In the genomic region with DNA sequence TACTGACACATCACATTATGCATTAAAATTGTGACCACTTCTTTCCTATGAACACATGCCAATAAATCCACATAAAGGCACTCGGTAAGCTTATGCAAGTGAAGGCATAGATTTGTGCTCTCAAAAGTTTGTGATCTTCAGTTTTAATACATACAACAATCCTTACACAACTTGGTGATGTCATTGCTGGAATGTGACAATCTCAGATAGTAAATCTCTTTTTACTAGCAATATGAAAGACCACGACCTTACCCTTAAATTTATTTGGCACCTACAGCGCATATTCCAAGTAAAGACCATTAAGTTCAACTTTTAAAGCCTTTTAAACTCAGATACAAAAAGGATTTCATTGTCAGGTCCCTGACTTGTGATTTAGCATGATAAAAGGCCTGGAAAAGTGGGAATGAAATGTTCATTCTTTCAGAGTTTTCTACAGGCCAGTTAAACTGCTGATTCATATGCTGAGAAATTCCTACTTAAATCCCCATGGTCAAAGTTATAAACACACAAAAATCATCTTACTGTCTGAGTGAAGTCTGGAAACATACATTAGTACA, we compare ENCODE assay signal across 16 cellular contexts.
DNase-seq lines count a peak whose midpoint lies in the region; ATAC-seq, FAIRE-seq and TF ChIP-seq lines count a peak whose summit lies in the region.
"Had no signal": no experiment of that assay in that cellular context is flagged by ENCODE, and none has a peak within 500 bp of the region (broad histone marks: within the 10 kb centered on the region; RNA-seq: fewer than 3 reads in every experiment).

No MANE protein-coding gene starts in this region.

- H2BK5ac ChIP-seq in H1 (ENCODE audit: low read depth, low read length): no peak overlapping the region

- H2BK15ac ChIP-seq in H1 (ENCODE audit: low read length): no peak overlapping the region

- no peaks in the 10 kb centered on the region for H4K20me1 ChIP-seq in H1 (replicated peaks in 1 of 2; ENCODE audit: control insufficient read depth in 1 of 2, insufficient read depth in 2 of 2, low read length in 2 of 2)
- H4K20me1 ChIP-seq: BLaER1 had no signal

- H3K79me1 ChIP-seq in H1 (ENCODE audit: low read depth, low read length): no peaks in the 10 kb centered on the region

- no peak for FAIRE-seq in H1 (lab: Jason Lieb, UNC)
- FAIRE-seq: GM18507 had no signal

- H3K36me3 Mint-ChIP-seq in mesothelial cell of epicardium (peaks cover 17% of the 10 kb centered on the region), type B pancreatic cell (peaks cover 31% of the 10 kb centered on the region)
- H3K36me3 Mint-ChIP-seq in activated CD4-positive, alpha-beta memory T cell treated with anti-CD3 and anti-CD28 coated beads for 36 hours: peaks cover 18% of the 10 kb centered on the region
- H3K36me3 Mint-ChIP-seq: activated naive CD4-positive, alpha-beta T cell treated with anti-CD3 and anti-CD28 coated beads, Interleukin-2, amount 10 ng/mL, durations not matched to agents 7 days and 5 days had no signal

- H3K4me1 Mint-ChIP-seq in mesothelial cell of epicardium (peaks cover 45% of the 10 kb centered on the region), type B pancreatic cell (ENCODE audit: unreplicated experiment) (peaks cover 13% of the 10 kb centered on the region)
- H3K4me1 Mint-ChIP-seq in activated CD4-positive, alpha-beta memory T cell treated with anti-CD3 and anti-CD28 coated beads for 36 hours (ENCODE audit: low read depth): peaks cover 6% of the 10 kb centered on the region

- H3K14ac ChIP-seq in H1 (ENCODE audit: insufficient read length): no peak overlapping the region

- no peak overlapping the region for H3K9ac ChIP-seq in H1 (replicated peaks in 1 of 4; ENCODE audit: extremely low read depth in 1 of 4, low read depth in 3 of 4, low read length in 3 of 4)
- H3K9ac ChIP-seq: BLaER1 had no signal

- H2AK5ac ChIP-seq in H1 (ENCODE audit: low read depth, low read length): no peak overlapping the region

- no peak overlapping the region for H3K23ac ChIP-seq in H1 (ENCODE audit: insufficient read length)

- H3K9me3 Mint-ChIP-seq in mesothelial cell of epicardium (no peaks in the 10 kb centered on the region), type B pancreatic cell (no peaks in the 10 kb centered on the region)
- no peaks in the 10 kb centered on the region for H3K9me3 Mint-ChIP-seq in activated CD4-positive, alpha-beta memory T cell treated with anti-CD3 and anti-CD28 coated beads for 36 hours

- no peaks in the 10 kb centered on the region for H3K36me3 ChIP-seq in H1 (ENCODE audit: control insufficient read depth in 2 of 4, insufficient read depth in 4 of 4, low read length in 3 of 4)
- H3K36me3 ChIP-seq: BLaER1, colonic mucosa had no signal

- intact Hi-C loops in activated CD4-positive, alpha-beta memory T cell treated with anti-CD3 and anti-CD28 coated beads for 36 hours (cut with micrococcal nuclease): no loop called here

- no peaks in the 10 kb centered on the region for H3K9me3 ChIP-seq in H1 (ENCODE audit: insufficient read depth in 2 of 2, low read depth in 1 of 2, low read length in 1 of 2)
- H3K9me3 ChIP-seq: BLaER1, colonic mucosa had no signal

- peak overlapping the region; percentile 68 for H3K27ac Mint-ChIP-seq in mesothelial cell of epicardium
- no peak overlapping the region for H3K27ac Mint-ChIP-seq in activated CD4-positive, alpha-beta memory T cell treated with anti-CD3 and anti-CD28 coated beads for 36 hours
- no peak overlapping the region for H3K27ac Mint-ChIP-seq in type B pancreatic cell
- H3K27ac Mint-ChIP-seq: activated naive CD4-positive, alpha-beta T cell treated with anti-CD3 and anti-CD28 coated beads, Interleukin-2, amount 10 ng/mL, durations not matched to agents 7 days and 5 days had no signal

- H2BK20ac ChIP-seq in H1 (ENCODE audit: low read length): no peak overlapping the region

- no peak for ATAC-seq in GM19452 (IDR thresholded peaks at IDR 0.05; ENCODE audit: unreplicated experiment)
- ATAC-seq: Panc1 had no signal

- H2AFZ ChIP-seq in H1 (ENCODE audit: low read length): no peak overlapping the region

- no peak overlapping the region for H3K18ac ChIP-seq in H1 (ENCODE audit: extremely low read depth, low read length)

- H3K4me3 ChIP-seq in LNCaP clone FGC (ENCODE audit: low read depth, low read length) (no peak overlapping the region), H1 (ENCODE audit: extremely low read depth in 1 of 4, insufficient read depth in 2 of 4, low read depth in 3 of 4, low read length in 4 of 4) (peak overlapping the region in 1 of 4 experiments; percentile 16; a peak in 1 of 8 replicates)
- H3K4me3 ChIP-seq: BLaER1, colonic mucosa had no signal

- no peak overlapping the region for H2BK12ac ChIP-seq in H1 (ENCODE audit: low read depth, low read length)

- H3K27me3 Mint-ChIP-seq in mesothelial cell of epicardium (ENCODE audit: low read depth) (no peaks in the 10 kb centered on the region), type B pancreatic cell (no peaks in the 10 kb centered on the region)
- peaks cover 2% of the 10 kb centered on the region for H3K27me3 Mint-ChIP-seq in activated CD4-positive, alpha-beta memory T cell treated with anti-CD3 and anti-CD28 coated beads for 36 hours
- H3K27me3 Mint-ChIP-seq: activated naive CD4-positive, alpha-beta T cell treated with anti-CD3 and anti-CD28 coated beads, Interleukin-2, amount 10 ng/mL, durations not matched to agents 7 days and 5 days had no signal

- no peak overlapping the region for H4K91ac ChIP-seq in H1 (replicated peaks; ENCODE audit: insufficient read length, low read length)

- no peak overlapping the region for H3K4ac ChIP-seq in H1 (replicated peaks; ENCODE audit: insufficient read length, low read depth, low read length)

- no peak overlapping the region for H4K8ac ChIP-seq in H1 (ENCODE audit: extremely low read depth, insufficient read depth, low read length)

- no peak for TF ChIP-seq RAD21 in H1 (IDR thresholded peaks at IDR 0.05 in 1 of 2, conservative IDR thresholded peaks at IDR 0.05 in 1 of 2; ENCODE audit: low read depth in 2 of 2, low read length in 2 of 2)

- H3K4me2 ChIP-seq in H1 (ENCODE audit: insufficient read depth in 1 of 2, low read depth in 2 of 2, low read length in 2 of 2): peak overlapping the region; percentile 26 to 30; a peak in 3 of 4 replicates
- H3K4me2 ChIP-seq: BLaER1 had no signal

- H3K4me3 Mint-ChIP-seq in mesothelial cell of epicardium (no peak overlapping the region), type B pancreatic cell (no peak overlapping the region)
- no peak overlapping the region for H3K4me3 Mint-ChIP-seq in activated CD4-positive, alpha-beta memory T cell treated with anti-CD3 and anti-CD28 coated beads for 36 hours
- H3K4me3 Mint-ChIP-seq: activated naive CD4-positive, alpha-beta T cell treated with anti-CD3 and anti-CD28 coated beads, Interleukin-2, amount 10 ng/mL, durations not matched to agents 7 days and 5 days had no signal

- DNase-seq in EH (ENCODE audit: low read depth) (peak; percentile 86), LNCaP clone FGC (ENCODE audit: low read depth) (peak; percentile 14), H1 (ENCODE audit: low read depth in 1 of 2, low spot score in 2 of 2) (no peak), mesothelial cell of epicardium (ENCODE audit: low spot score in 2 of 2, unreplicated experiment in 2 of 2) (no peak), NCI-H187 treated with DMSO at 0.1 percent for 48 hours (lab: John Stamatoyannopoulos, UW) (no peak), type B pancreatic cell (ENCODE audit: extremely low spot score, unreplicated experiment) (no peak)
- DNase-seq in activated CD4-positive, alpha-beta memory T cell treated with anti-CD3 and anti-CD28 coated beads for 36 hours: no peak
- DNase-seq: activated naive CD4-positive, alpha-beta T cell treated with anti-CD3 and anti-CD28 coated beads, Interleukin-2, amount 10 ng/mL, durations not matched to agents 7 days and 5 days; colonic mucosa; NCI-H1048; stimulated activated CD4-positive, alpha-beta T cell treated with anti-CD3 and anti-CD28 coated beads, Interleukin-4, amount 100 ng/mL, for 4 hours; T-helper 9 cell had no signal

- TF ChIP-seq EP300 in H1 (IDR thresholded peaks at IDR 0.05; ENCODE audit: borderline replicate concordance in 1 of 2, low read depth in 2 of 2, low read length in 2 of 2): no peak

- WGBS in H1 (ENCODE audit: extremely low coverage in 1 of 2, insufficient coverage in 1 of 2, insufficient read length in 1 of 2, insufficient replicate concordance in 2 of 2, low coverage in 1 of 2, low lambda C conversion rate in 2 of 2, missing lambda C conversion rate in 1 of 2), 2 experiments: 50% methylated on average over 3 of the region's 3 CpGs; no CpG with 5 or more reads in 1 of the 2 experiments

- no peak overlapping the region for H3K56ac ChIP-seq in H1 (replicated peaks; ENCODE audit: insufficient read length, low read depth, low read length)

- H3K79me2 ChIP-seq in H1 (ENCODE audit: control insufficient read depth in 1 of 2, insufficient read depth in 2 of 2, low read length in 2 of 2): no peaks in the 10 kb centered on the region

- no peak overlapping the region for H2BK120ac ChIP-seq in H1 (replicated peaks; ENCODE audit: low read depth, low read length)

- TF ChIP-seq CTCF in LNCaP clone FGC (IDR thresholded peaks at IDR 0.05; ENCODE audit: control insufficient read depth, extremely low read depth, insufficient read depth): no peak
- TF ChIP-seq CTCF in H1 (IDR thresholded peaks at IDR 0.05; ENCODE audit: control extremely low read depth in 1 of 3, insufficient read depth in 1 of 3, low read depth in 1 of 3, low read length in 3 of 3): no peak
- no peak for TF ChIP-seq CTCF in mesothelial cell of epicardium (IDR thresholded peaks at IDR 0.05; ENCODE audit: unreplicated experiment)
- TF ChIP-seq CTCF in type B pancreatic cell (conservative IDR thresholded peaks at IDR 0.05): no peak

- H4K5ac ChIP-seq in H1 (ENCODE audit: insufficient read length, low read depth, low read length): no peak overlapping the region

- H3K23me2 ChIP-seq in H1 (ENCODE audit: low read depth, low read length): no peaks in the 10 kb centered on the region

- H3K27me3 ChIP-seq in H1 (replicated peaks in 1 of 4; ENCODE audit: control insufficient read depth in 3 of 4, extremely low read depth in 1 of 4, insufficient read depth in 3 of 4, low read length in 3 of 4): peaks cover 3 to 13% (median 9%) of the 10 kb centered on the region in 4 experiments; a peak in 6 of 7 replicates
- H3K27me3 ChIP-seq: BLaER1, colonic mucosa had no signal

- TF ChIP-seq POLR2A in H1 (IDR thresholded peaks at IDR 0.05; ENCODE audit: control extremely low read depth in 1 of 2, low read depth in 2 of 2, low read length in 2 of 2): no peak

- POLR2A ChIA-PET in H1 (lab: Charles Lee; ENCODE audit: partially characterized antibody): no interaction called here
- POLR2A ChIA-PET in activated CD4-positive, alpha-beta memory T cell treated with anti-CD3 and anti-CD28 coated beads for 36 hours (lab: Charles Lee): no interaction called here

- peaks cover 0 to 21% (median 5%) of the 10 kb centered on the region in 4 experiments; a peak in 5 of 7 replicates for H3K4me1 ChIP-seq in H1 (replicated peaks in 1 of 4; ENCODE audit: control insufficient read depth in 3 of 4, insufficient read depth in 4 of 4, low read length in 3 of 4)
- H3K4me1 ChIP-seq: colonic mucosa had no signal

- H3K27ac ChIP-seq in H1 (ENCODE audit: low read depth, low read length): no peak overlapping the region
- H3K27ac ChIP-seq: BLaER1, colonic mucosa had no signal

- CTCF ChIA-PET in H1 (lab: Charles Lee; ENCODE audit: partially characterized antibody): interaction anchor here (1.4 kb wide), 1 partner anchor 42 kb away, joined by 3 read pairs; no protein-coding TSS in a partner anchor
- CTCF ChIA-PET in activated CD4-positive, alpha-beta memory T cell treated with anti-CD3 and anti-CD28 coated beads for 36 hours (lab: Charles Lee): no interaction called here

Comparison
In these comparisons a context has a peak if more than half of its experiments do, and no peak if none do; other contexts are left out.
1. DNase-seq: peak in EH (single experiment) and LNCaP clone FGC (single experiment); none in H1 (0 of 2), mesothelial cell of epicardium (0 of 2), activated CD4-positive, alpha-beta memory T cell treated with anti-CD3 and anti-CD28 coated beads for 36 hours (single experiment), NCI-H187 treated with DMSO at 0.1 percent for 48 hours (single experiment) and type B pancreatic cell (single experiment).